ENCODE assay signal across 21 cellular contexts in the genomic region with DNA sequence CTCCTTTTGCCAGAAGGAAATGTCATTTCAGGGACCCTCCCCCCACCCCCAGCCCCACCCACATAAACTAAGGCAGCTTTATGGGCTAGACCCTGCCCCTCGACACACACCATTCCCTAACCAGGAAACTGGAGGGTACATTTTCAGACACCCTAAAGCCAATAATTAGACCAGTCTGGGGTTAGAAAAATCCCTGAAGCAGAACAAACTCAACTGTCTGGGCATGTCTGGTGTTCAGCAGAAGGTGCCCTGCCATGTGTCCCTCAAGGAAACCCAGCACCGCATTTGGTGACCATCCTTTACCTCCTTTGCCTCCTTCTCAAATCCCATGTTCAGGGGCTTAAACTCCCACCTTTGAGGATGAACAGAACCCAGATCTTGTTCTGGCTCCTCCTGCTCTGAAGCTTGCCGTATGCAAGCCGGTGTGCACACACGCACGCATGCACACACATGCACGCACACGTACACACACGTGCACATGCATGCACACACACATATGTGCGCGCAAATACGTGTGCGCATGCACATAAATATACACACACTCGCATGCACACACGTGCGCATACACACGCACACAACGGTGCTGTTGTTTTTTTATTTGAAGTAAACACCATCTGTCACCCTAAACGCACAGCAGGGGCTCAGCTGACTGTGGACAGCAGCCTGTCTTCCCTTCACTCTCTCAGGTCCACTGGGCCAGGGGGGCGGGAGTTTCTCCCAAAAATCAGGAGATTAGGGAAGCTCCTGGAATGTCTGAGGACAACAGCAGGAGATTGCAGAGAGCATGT.
DNase-seq lines count a peak whose midpoint lies in the region; ATAC-seq and TF ChIP-seq lines count a peak whose summit lies in the region.
"Had no signal": no experiment of that assay in that cellular context is flagged by ENCODE, and none has a peak within 500 bp of the region (broad histone marks: within the 10 kb centered on the region; RNA-seq: fewer than 3 reads in every experiment).

No MANE protein-coding gene starts in this region.

- peaks cover 45% of the 10 kb centered on the region for H3K27me3 Mint-ChIP-seq in type B pancreatic cell

- no peak overlapping the region for H3K4me2 ChIP-seq in neural cell (ENCODE audit: low read length)

- peak overlapping the region; percentile 77 for H3K9ac ChIP-seq in neural cell (ENCODE audit: low read length)

- no peaks in the 10 kb centered on the region for H3K79me2 ChIP-seq in neural cell (replicated peaks; ENCODE audit: insufficient read depth, low read length)

- H3K36me3 Mint-ChIP-seq in type B pancreatic cell: no peaks in the 10 kb centered on the region
- H3K36me3 Mint-ChIP-seq: activated naive CD8-positive, alpha-beta T cell treated with anti-CD3 and anti-CD28 coated beads, Interleukin-2, amount 10 ng/mL, durations not matched to agents 7 days and 5 days; CD4-positive, CD25-positive, alpha-beta regulatory T cell; naive B cell had no signal

- in situ Hi-C loops in G401 (cut with HindIII; ENCODE audit: low sequenced_read_pairs): no loop called here

- DNase-seq in G401 (ENCODE audit: low spot score) (peak; percentile 87), NCI-H2171 (lab: John Stamatoyannopoulos, UW) (peak; percentile 83), cerebellar cortex (ENCODE audit: low spot score) (peak; percentile 85), type B pancreatic cell (ENCODE audit: extremely low spot score, unreplicated experiment) (no peak), NCI-H2227 treated with DMSO at 0.1 percent for 48 hours (lab: John Stamatoyannopoulos, UW) (no peak)
- DNase-seq: activated CD4-positive, alpha-beta T cell treated with anti-CD3 and anti-CD28 coated beads, Interleukin-2, amount 50 U/mL, for 1 hour; activated naive CD8-positive, alpha-beta T cell treated with anti-CD3 and anti-CD28 coated beads, Interleukin-2, amount 10 ng/mL, durations not matched to agents 7 days and 5 days; CD4-positive, CD25-positive, alpha-beta regulatory T cell; GDM1; KG1; mesenchymal stem cell; naive B cell; NCI-H146; SJCRH30 had no signal

- peak overlapping the region; percentile 58 for H3K4me3 ChIP-seq in neural cell (ENCODE audit: low read length)
- H3K4me3 ChIP-seq: coronary artery, SJCRH30, thoracic aorta had no signal

- H3K27ac Mint-ChIP-seq in type B pancreatic cell: no peak overlapping the region
- H3K27ac Mint-ChIP-seq: activated naive CD8-positive, alpha-beta T cell treated with anti-CD3 and anti-CD28 coated beads, Interleukin-2, amount 10 ng/mL, durations not matched to agents 7 days and 5 days; activated T-helper 2 cell treated with anti-CD3 and anti-CD28 coated beads, Interferon-gamma antibody, Interleukin-2, Interleukin-4, amounts not matched to agents 10 μg/mL and 5 μg/mL and 100 μg/mL, durations not matched to agents 14 hours and 24 hours and 36 hours; CD4-positive, CD25-positive, alpha-beta regulatory T cell; progenitor cell of endocrine pancreas; T-helper 1 cell treated with Interleukin-12 subunit alpha and Interleukin-12 subunit beta and Interleukin-4 antibody, amounts not matched to agents 30 μg/mL and 1 μg/mL, for 36 hours had no signal

- no peaks in the 10 kb centered on the region for H3K9me3 ChIP-seq in neural cell (ENCODE audit: low read length)
- H3K9me3 ChIP-seq: SJCRH30, thoracic aorta had no signal

- H3K9me2 ChIP-seq in neural cell (ENCODE audit: insufficient read depth, low read length): no peaks in the 10 kb centered on the region

- H3K9me3 Mint-ChIP-seq in type B pancreatic cell: no peaks in the 10 kb centered on the region
- H3K9me3 Mint-ChIP-seq: activated naive CD8-positive, alpha-beta T cell treated with anti-CD3 and anti-CD28 coated beads, Interleukin-2, amount 10 ng/mL, durations not matched to agents 7 days and 5 days; activated T-helper 2 cell treated with anti-CD3 and anti-CD28 coated beads, Interferon-gamma antibody, Interleukin-2, Interleukin-4, amounts not matched to agents 10 μg/mL and 5 μg/mL and 100 μg/mL, durations not matched to agents 14 hours and 24 hours and 36 hours; T-helper 1 cell treated with Interleukin-12 subunit alpha and Interleukin-12 subunit beta and Interleukin-4 antibody, amounts not matched to agents 30 μg/mL and 1 μg/mL, for 36 hours had no signal

- H3K4me3 Mint-ChIP-seq in type B pancreatic cell: no peak overlapping the region
- H3K4me3 Mint-ChIP-seq: activated naive CD8-positive, alpha-beta T cell treated with anti-CD3 and anti-CD28 coated beads, Interleukin-2, amount 10 ng/mL, durations not matched to agents 7 days and 5 days; CD4-positive, CD25-positive, alpha-beta regulatory T cell; naive B cell; T-helper 1 cell treated with Interleukin-12 subunit alpha and Interleukin-12 subunit beta and Interleukin-4 antibody, amounts not matched to agents 30 μg/mL and 1 μg/mL, for 36 hours had no signal

- H3K36me3 ChIP-seq in neural cell (ENCODE audit: insufficient read depth, low read length): no peaks in the 10 kb centered on the region
- H3K36me3 ChIP-seq: SJCRH30, thoracic aorta had no signal

- TF ChIP-seq EP300 in neural cell (conservative IDR thresholded peaks at IDR 0.05; ENCODE audit: poor library complexity, severe bottlenecking): no peak

- H2AFZ ChIP-seq in neural cell (ENCODE audit: low read depth, low read length): peak overlapping the region; percentile 37

- H3K27me3 ChIP-seq in neural cell (ENCODE audit: insufficient read depth, low read depth, low read length): no peaks in the 10 kb centered on the region

- H3K27ac ChIP-seq in neural cell (ENCODE audit: low read length): peak overlapping the region; percentile 98
- H3K27ac ChIP-seq: SJCRH30, thoracic aorta had no signal

- ATAC-seq in GM21717 (IDR thresholded peaks at IDR 0.05; ENCODE audit: unreplicated experiment): no peak

- no peaks in the 10 kb centered on the region for H4K20me1 ChIP-seq in neural cell (ENCODE audit: insufficient read depth)

- no peak for TF ChIP-seq CTCF in neural cell (IDR thresholded peaks at IDR 0.05; ENCODE audit: poor library complexity, severe bottlenecking)
- TF ChIP-seq CTCF in type B pancreatic cell (conservative IDR thresholded peaks at IDR 0.05): no peak

- H3K4me1 Mint-ChIP-seq in type B pancreatic cell (ENCODE audit: unreplicated experiment): peaks cover 15% of the 10 kb centered on the region
- H3K4me1 Mint-ChIP-seq: activated naive CD8-positive, alpha-beta T cell treated with anti-CD3 and anti-CD28 coated beads, Interleukin-2, amount 10 ng/mL, durations not matched to agents 7 days and 5 days had no signal

- H3F3A ChIP-seq in neural cell (ENCODE audit: insufficient read depth, low read length, poor library complexity, severe bottlenecking): peaks cover 9% of the 10 kb centered on the region

- no peak for TF ChIP-seq RAD21 in neural cell (conservative IDR thresholded peaks at IDR 0.05)

TF ChIP-seq in neural cell, 6 proteins besides CTCF, POLR2A, EP300 and RAD21:
- TF ChIP-seq, protein P1, sequence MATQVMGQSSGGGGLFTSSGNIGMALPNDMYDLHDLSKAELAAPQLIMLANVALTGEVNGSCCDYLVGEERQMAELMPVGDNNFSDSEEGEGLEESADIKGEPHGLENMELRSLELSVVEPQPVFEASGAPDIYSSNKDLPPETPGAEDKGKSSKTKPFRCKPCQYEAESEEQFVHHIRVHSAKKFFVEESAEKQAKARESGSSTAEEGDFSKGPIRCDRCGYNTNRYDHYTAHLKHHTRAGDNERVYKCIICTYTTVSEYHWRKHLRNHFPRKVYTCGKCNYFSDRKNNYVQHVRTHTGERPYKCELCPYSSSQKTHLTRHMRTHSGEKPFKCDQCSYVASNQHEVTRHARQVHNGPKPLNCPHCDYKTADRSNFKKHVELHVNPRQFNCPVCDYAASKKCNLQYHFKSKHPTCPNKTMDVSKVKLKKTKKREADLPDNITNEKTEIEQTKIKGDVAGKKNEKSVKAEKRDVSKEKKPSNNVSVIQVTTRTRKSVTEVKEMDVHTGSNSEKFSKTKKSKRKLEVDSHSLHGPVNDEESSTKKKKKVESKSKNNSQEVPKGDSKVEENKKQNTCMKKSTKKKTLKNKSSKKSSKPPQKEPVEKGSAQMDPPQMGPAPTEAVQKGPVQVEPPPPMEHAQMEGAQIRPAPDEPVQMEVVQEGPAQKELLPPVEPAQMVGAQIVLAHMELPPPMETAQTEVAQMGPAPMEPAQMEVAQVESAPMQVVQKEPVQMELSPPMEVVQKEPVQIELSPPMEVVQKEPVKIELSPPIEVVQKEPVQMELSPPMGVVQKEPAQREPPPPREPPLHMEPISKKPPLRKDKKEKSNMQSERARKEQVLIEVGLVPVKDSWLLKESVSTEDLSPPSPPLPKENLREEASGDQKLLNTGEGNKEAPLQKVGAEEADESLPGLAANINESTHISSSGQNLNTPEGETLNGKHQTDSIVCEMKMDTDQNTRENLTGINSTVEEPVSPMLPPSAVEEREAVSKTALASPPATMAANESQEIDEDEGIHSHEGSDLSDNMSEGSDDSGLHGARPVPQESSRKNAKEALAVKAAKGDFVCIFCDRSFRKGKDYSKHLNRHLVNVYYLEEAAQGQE (IDR thresholded peaks at IDR 0.05; ENCODE audit: borderline replicate concordance): peak; percentile 40
- TF ChIP-seq SMC3 (conservative IDR thresholded peaks at IDR 0.05; ENCODE audit: poor library complexity) (no peak), POLR2AphosphoS5 (IDR thresholded peaks at IDR 0.05) (no peak), MXI1 (conservative IDR thresholded peaks at IDR 0.05; ENCODE audit: poor library complexity, severe bottlenecking) (no peak)

Comparison
In these comparisons a context has a peak if more than half of its experiments do, and no peak if none do; other contexts are left out.
1. DNase-seq: peak in G401 (single experiment), NCI-H2171 (single experiment) and cerebellar cortex (single experiment); none in type B pancreatic cell (single experiment) and NCI-H2227 treated with DMSO at 0.1 percent for 48 hours (single experiment).